Comparison of ENCODE assay signal across 16 cellular contexts in genomic region chr11:132312161-132312560, GRCh38.
DNase-seq lines count a peak whose midpoint lies in the region; ATAC-seq and TF ChIP-seq lines count a peak whose summit lies in the region.
"Had no signal": no experiment of that assay in that cellular context is flagged by ENCODE, and none has a peak within 500 bp of the region (broad histone marks: within the 10 kb centered on the region; RNA-seq: fewer than 3 reads in every experiment).

No MANE protein-coding gene starts in this region.

- in situ Hi-C loops in mammary epithelial cell (cut with MboI; ENCODE audit: low sequenced_read_pairs in 2 of 2): no loop called here

- H3K79me2 ChIP-seq in mammary epithelial cell (ENCODE audit: insufficient read depth, low read length): no peaks in the 10 kb centered on the region

- no peaks in the 10 kb centered on the region for H3K27me3 ChIP-seq in mammary epithelial cell (ENCODE audit: insufficient read depth, low read length)
- H3K27me3 ChIP-seq: adrenal gland had no signal

- no peak overlapping the region for H3K9ac ChIP-seq in mammary epithelial cell (ENCODE audit: insufficient read depth, low read length)

- H4K20me1 ChIP-seq in mammary epithelial cell (ENCODE audit: insufficient read depth, low read length): no peaks in the 10 kb centered on the region

- H2AFZ ChIP-seq in mammary epithelial cell (ENCODE audit: low read depth, low read length): no peak overlapping the region

- no peak for TF ChIP-seq CTCF in mammary epithelial cell (conservative IDR thresholded peaks at IDR 0.05 in 1 of 2, IDR thresholded peaks at IDR 0.05 in 1 of 2; ENCODE audit: extremely low read depth in 1 of 2, insufficient read depth in 1 of 2, low read depth in 1 of 2, low read length in 2 of 2)

- peak; percentile 90 for DNase-seq in Daoy (ENCODE audit: low read depth)
- peak; percentile 30 for DNase-seq in NCI-H345 (lab: John Stamatoyannopoulos, UW)
- peak; percentile 86 for DNase-seq in mammary epithelial cell
- peak; percentile 12 for DNase-seq in medulla oblongata (ENCODE audit: extremely low spot score)
- no peak for DNase-seq in stimulated activated CD4-positive, alpha-beta T cell treated with anti-CD3 and anti-CD28 coated beads, Interleukin-4, amount 100 ng/mL, for 1 hour
- no peak for DNase-seq in HK-2 (ENCODE audit: unreplicated experiment)
- DNase-seq: activated B cell treated with CpG ODN at 0.5 μM for 24 hours; activated T-cell treated with anti-CD3 and anti-CD28 coated beads, Interleukin-2, amount 50 U/mL, for 1 hour; adrenal gland; effector CD8-positive, alpha-beta T cell; GOT3; NCI-H526 treated with DMSO at 0.1 percent for 48 hours; stimulated activated CD4-positive, alpha-beta T cell treated with anti-CD3 and anti-CD28 coated beads, Interleukin-2, amount 100 ng/mL, for 24 hours; stimulated activated naive CD4-positive, alpha-beta T cell had no signal

- no peak overlapping the region for H3K4me3 ChIP-seq in mammary epithelial cell (replicated peaks in 1 of 3; ENCODE audit: insufficient read depth in 1 of 3, low read depth in 2 of 3, low read length in 3 of 3)
- H3K4me3 ChIP-seq: adrenal gland had no signal

- WGBS in mammary epithelial cell (ENCODE audit: low coverage, missing lambda C conversion rate): 47% methylated on average over 4 of the region's 5 CpGs

- no peak overlapping the region for H3K27ac ChIP-seq in mammary epithelial cell (ENCODE audit: insufficient read depth, low read depth, low read length)
- H3K27ac ChIP-seq: adrenal gland had no signal

- no peaks in the 10 kb centered on the region for H3K9me3 ChIP-seq in mammary epithelial cell (replicated peaks; ENCODE audit: insufficient read depth, low read length)
- H3K9me3 ChIP-seq: adrenal gland had no signal

- ATAC-seq in HG02840 (IDR thresholded peaks at IDR 0.05; ENCODE audit: low FRiP score, unreplicated experiment) (no peak), HG03025 (IDR thresholded peaks at IDR 0.05; ENCODE audit: low FRiP score, unreplicated experiment) (no peak)

- H3K36me3 ChIP-seq in mammary epithelial cell (ENCODE audit: insufficient read depth, low read length): no peaks in the 10 kb centered on the region
- H3K36me3 ChIP-seq: adrenal gland had no signal

- CTCF ChIA-PET in mammary epithelial cell (lab: Charles Lee; ENCODE audit: low non-redundant PET): interaction anchor here (0.6 kb wide), 1 partner anchor 19 kb away, joined by 8 read pairs; no protein-coding TSS in a partner anchor

- BruUV-seq in mammary epithelial cell (replicated peaks; lab: Mats Ljungman, UMichigan): no TSS peak

- peak overlapping the region; percentile 24 for H3K4me2 ChIP-seq in mammary epithelial cell (ENCODE audit: insufficient read depth, low read depth, low read length)

- intact Hi-C loops in mammary epithelial cell (cut with micrococcal nuclease): no loop called here

- dilution Hi-C loops in mammary epithelial cell (cut with HindIII; ENCODE audit: low sequenced_read_pairs): no loop called here

- peaks cover 13% of the 10 kb centered on the region for H3K4me1 ChIP-seq in mammary epithelial cell (ENCODE audit: insufficient read depth, low read length)
- H3K4me1 ChIP-seq: adrenal gland had no signal

Comparison
In these comparisons a context has a peak if more than half of its experiments do, and no peak if none do; other contexts are left out.
1. DNase-seq: peak in Daoy (single experiment), NCI-H345 (single experiment), mammary epithelial cell (single experiment) and medulla oblongata (single experiment); none in stimulated activated CD4-positive, alpha-beta T cell treated with anti-CD3 and anti-CD28 coated beads, Interleukin-4, amount 100 ng/mL, for 1 hour (single experiment) and HK-2 (single experiment).